ENCODE assay signal across 35 cellular contexts in genomic region chr7:135715055-135715522, GRCh38. TPM values are rescaled to one million over a fixed set of nuclear protein-coding genes. Genes with fewer than 3 reads are reported as not detected.
DNase-seq lines count a peak whose midpoint lies in the region; ATAC-seq, FAIRE-seq and TF ChIP-seq lines count a peak whose summit lies in the region.
"Had no signal": no experiment of that assay in that cellular context is flagged by ENCODE, and none has a peak within 500 bp of the region (broad histone marks: within the 10 kb centered on the region; RNA-seq: fewer than 3 reads in every experiment).

No MANE protein-coding gene starts in this region.

- no peaks in the 10 kb centered on the region for H3K36me3 ChIP-seq in HepG2 (replicated peaks in 1 of 2; ENCODE audit: control insufficient read depth in 1 of 2, insufficient read depth in 2 of 2, low read length in 2 of 2)
- no peaks in the 10 kb centered on the region for H3K36me3 ChIP-seq in right lobe of liver
- H3K36me3 ChIP-seq in astrocyte (ENCODE audit: insufficient read depth, low read length) = no peaks in the 10 kb centered on the region
- no peaks in the 10 kb centered on the region for H3K36me3 ChIP-seq in naive thymus-derived CD4-positive, alpha-beta T cell (ENCODE audit: control insufficient read depth in 2 of 3, insufficient read depth in 3 of 3, low read length in 3 of 3)
- no peaks in the 10 kb centered on the region for H3K36me3 ChIP-seq in thyroid gland

- intact Hi-C loops in HepG2 (cut with micrococcal nuclease; ENCODE audit: unreplicated experiment) = no loop called here
- intact Hi-C loops in right lobe of liver (cut with DNase I) = no loop called here
- intact Hi-C loops in naive thymus-derived CD4-positive, alpha-beta T cell (cut with micrococcal nuclease) = no loop called here
- intact Hi-C loops in thyroid gland (cut with DNase I) = no loop called here

- no peak overlapping the region for H3K4me3 Mint-ChIP-seq in astrocyte (ENCODE audit: unreplicated experiment)
- no peak overlapping the region for H3K4me3 Mint-ChIP-seq in naive thymus-derived CD4-positive, alpha-beta T cell
- H3K4me3 Mint-ChIP-seq: activated CD8-positive, alpha-beta memory T cell treated with anti-CD3 and anti-CD28 coated beads, Interleukin-2, amount 10 ng/mL, durations not matched to agents 7 days and 5 days; activated naive CD8-positive, alpha-beta T cell treated with anti-CD3 and anti-CD28 coated beads for 36 hours; activated T-cell treated with anti-CD3 and anti-CD28 coated beads, Interleukin-2, amount 50 U/mL, for 4 hours; CD4-positive, alpha-beta memory T cell; immature natural killer cell; neural crest cell; T-helper 17 cell; type B pancreatic cell had no signal

- H3K27ac ChIP-seq in HepG2 (ENCODE audit: extremely low read length, insufficient read depth, low read length) (no peak overlapping the region), right lobe of liver (no peak overlapping the region), astrocyte (ENCODE audit: low read depth, low read length) (no peak overlapping the region), thyroid gland (no peak overlapping the region)
- H3K27ac ChIP-seq in naive thymus-derived CD4-positive, alpha-beta T cell (ENCODE audit: low read depth, low read length) = no peak overlapping the region

- POLR2A ChIA-PET in HepG2 (lab: Yijun Ruan, JAX) = no interaction called here
- POLR2A ChIA-PET in naive thymus-derived CD4-positive, alpha-beta T cell (lab: Charles Lee) = no interaction called here

- H3K27me3 ChIP-seq in HepG2 (ENCODE audit: control insufficient read depth in 1 of 2, insufficient read depth in 2 of 2, low read length in 2 of 2) (peaks cover 5 to 42% of the 10 kb centered on the region in 2 experiments; a peak in 4 of 5 replicates), right lobe of liver (no peaks in the 10 kb centered on the region), astrocyte (ENCODE audit: insufficient read depth, low read length) (no peaks in the 10 kb centered on the region), thyroid gland (no peaks in the 10 kb centered on the region)
- H3K27me3 ChIP-seq in naive thymus-derived CD4-positive, alpha-beta T cell (ENCODE audit: control insufficient read depth in 2 of 2, insufficient read depth in 2 of 2, low read length in 2 of 2) = no peaks in the 10 kb centered on the region

- DNase-seq in HepG2 (ENCODE audit: low spot score) = no peak
- DNase-seq in right lobe of liver = no peak
- no peak for DNase-seq in astrocyte (ENCODE audit: low read depth)
- DNase-seq in naive thymus-derived CD4-positive, alpha-beta T cell = no peak
- no peak for DNase-seq in NCI-H510A treated with DMSO at 0.1 percent for 48 hours (lab: John Stamatoyannopoulos, UW)
- no peak for DNase-seq in thyroid gland
- no peak for DNase-seq in AG20443 (ENCODE audit: low spot score)
- DNase-seq: activated CD4-positive, alpha-beta T cell treated with anti-CD3 and anti-CD28 coated beads, Interleukin-2, amount 50 U/mL, for 4 hours; activated CD8-positive, alpha-beta memory T cell treated with anti-CD3 and anti-CD28 coated beads, Interleukin-2, amount 10 ng/mL, durations not matched to agents 7 days and 5 days; activated gamma-delta T cell; activated naive CD8-positive, alpha-beta T cell treated with anti-CD3 and anti-CD28 coated beads for 36 hours; activated T-cell treated with anti-CD3 and anti-CD28 coated beads, Interleukin-2, amount 50 U/mL, for 4 hours; anterior cingulate cortex; CD4-positive, alpha-beta memory T cell; DND-41; immature natural killer cell; left cardiac atrium; NCI-H1048; NCI-H2107; NCI-H82; right cardiac atrium; RPMI8226; stimulated activated CD4-positive, alpha-beta T cell treated with anti-CD3 and anti-CD28 coated beads, Interleukin-4, amount 100 ng/mL, for 1 hour; T-helper 17 cell had no signal

- H3K4me2 ChIP-seq in HepG2 (ENCODE audit: low read depth, low read length) (no peak overlapping the region), astrocyte (ENCODE audit: low read length) (peak overlapping the region; percentile 77)

- FAIRE-seq in HepG2 (lab: Jason Lieb, UNC) = no peak
- no peak for FAIRE-seq in astrocyte (lab: Jason Lieb, UNC)
- FAIRE-seq: A204.1, D721Med, GM18507, GM19239, TTC549 had no signal

- no peak for TF ChIP-seq RAD21 in HepG2 (CRISPR knock-in tag; IDR thresholded peaks at IDR 0.05)

- TF ChIP-seq EP300 in HepG2 (IDR thresholded peaks at IDR 0.05; ENCODE audit: low read depth in 2 of 2, low read length in 2 of 2) (no peak), HepG2 (CRISPR knock-in tag; IDR thresholded peaks at IDR 0.05; ENCODE audit: borderline replicate concordance) (no peak)

- no peak for TF ChIP-seq POLR2A in HepG2 (IDR thresholded peaks at IDR 0.05; ENCODE audit: insufficient read depth in 1 of 2, low read depth in 2 of 2, low read length in 2 of 2)
- no peak for TF ChIP-seq POLR2A in right lobe of liver (IDR thresholded peaks at IDR 0.05)
- TF ChIP-seq POLR2A in thyroid gland (IDR thresholded peaks at IDR 0.05) = no peak

- no peak overlapping the region for H3K4me3 ChIP-seq in HepG2 (replicated peaks in 1 of 3; ENCODE audit: insufficient read depth in 1 of 3, low read depth in 2 of 3, low read length in 3 of 3)
- no peak overlapping the region for H3K4me3 ChIP-seq in right lobe of liver
- no peak overlapping the region for H3K4me3 ChIP-seq in astrocyte (ENCODE audit: insufficient read depth, low read depth, low read length)
- no peak overlapping the region for H3K4me3 ChIP-seq in naive thymus-derived CD4-positive, alpha-beta T cell (ENCODE audit: low read length)
- no peak overlapping the region for H3K4me3 ChIP-seq in thyroid gland (replicated peaks in 1 of 3)

- H3K4me1 Mint-ChIP-seq in astrocyte (ENCODE audit: low read depth, unreplicated experiment) = peaks cover 17% of the 10 kb centered on the region
- peaks cover 0 to 3% (median 0%) of the 10 kb centered on the region in 7 donors for H3K4me1 Mint-ChIP-seq in naive thymus-derived CD4-positive, alpha-beta T cell
- H3K4me1 Mint-ChIP-seq: activated naive CD8-positive, alpha-beta T cell treated with anti-CD3 and anti-CD28 coated beads for 36 hours; CD4-positive, alpha-beta memory T cell; immature natural killer cell; T-helper 17 cell had no signal

- ATAC-seq in HepG2 = no peak
- ATAC-seq in right lobe of liver = no peak
- peak; percentile 10 for ATAC-seq in naive thymus-derived CD4-positive, alpha-beta T cell
- no peak for ATAC-seq in GM21390 (IDR thresholded peaks at IDR 0.05; ENCODE audit: unreplicated experiment)
- ATAC-seq: activated CD4-positive, CD25-positive, alpha-beta regulatory T cell treated with anti-CD3 and anti-CD28 coated beads, Interleukin-2, amount 50 U/mL, for 24 hours; activated CD8-positive, alpha-beta memory T cell treated with anti-CD3 and anti-CD28 coated beads, Interleukin-2, amount 10 ng/mL, durations not matched to agents 7 days and 5 days; activated T-cell treated with anti-CD3 and anti-CD28 coated beads, Interleukin-2, amount 50 U/mL, for 4 hours; T-helper 17 cell had no signal

- 61% methylated on average over 5 of the region's 5 CpGs for WGBS in HepG2 (ENCODE audit: low lambda C conversion rate)
- WGBS in right lobe of liver (ENCODE audit: insufficient coverage, low coverage, low lambda C conversion rate, missing lambda C conversion rate) = 85% methylated on average over 5 of the region's 5 CpGs
- WGBS in thyroid gland, 2 donors = 94% methylated on average over 5 of the region's 5 CpGs

- H3K79me2 ChIP-seq in HepG2 (ENCODE audit: insufficient read depth, low read length) (no peaks in the 10 kb centered on the region), astrocyte (ENCODE audit: insufficient read depth, low read length) (no peaks in the 10 kb centered on the region)

- H3K27ac Mint-ChIP-seq in astrocyte (ENCODE audit: unreplicated experiment) = no peak overlapping the region
- H3K27ac Mint-ChIP-seq in naive thymus-derived CD4-positive, alpha-beta T cell = no peak overlapping the region
- H3K27ac Mint-ChIP-seq: activated CD8-positive, alpha-beta memory T cell treated with anti-CD3 and anti-CD28 coated beads, Interleukin-2, amount 10 ng/mL, durations not matched to agents 7 days and 5 days; activated naive CD8-positive, alpha-beta T cell treated with anti-CD3 and anti-CD28 coated beads for 36 hours; CD4-positive, alpha-beta memory T cell; immature natural killer cell; T-helper 17 cell; type B pancreatic cell had no signal

- no peaks in the 10 kb centered on the region for H4K20me1 ChIP-seq in HepG2 (ENCODE audit: insufficient read depth, low read length)
- H4K20me1 ChIP-seq in astrocyte (ENCODE audit: insufficient read depth, low read length) = no peaks in the 10 kb centered on the region

- H3K4me1 ChIP-seq in HepG2 (ENCODE audit: insufficient read depth, low read length) = peaks cover 13% of the 10 kb centered on the region
- no peaks in the 10 kb centered on the region for H3K4me1 ChIP-seq in right lobe of liver
- H3K4me1 ChIP-seq in astrocyte (ENCODE audit: insufficient read depth, low read length) = peaks cover 31% of the 10 kb centered on the region
- H3K4me1 ChIP-seq in naive thymus-derived CD4-positive, alpha-beta T cell (ENCODE audit: control insufficient read depth in 2 of 2, insufficient read depth in 2 of 2, low read length in 2 of 2) = no peaks in the 10 kb centered on the region
- peaks cover 9 to 19% of the 10 kb centered on the region in 2 donors for H3K4me1 ChIP-seq in thyroid gland

- no peaks in the 10 kb centered on the region for H3K9me3 ChIP-seq in HepG2 (ENCODE audit: low read length)
- no peaks in the 10 kb centered on the region for H3K9me3 ChIP-seq in right lobe of liver
- H3K9me3 ChIP-seq in astrocyte (ENCODE audit: insufficient read depth, low read depth, low read length) = no peaks in the 10 kb centered on the region
- H3K9me3 ChIP-seq in naive thymus-derived CD4-positive, alpha-beta T cell (ENCODE audit: control insufficient read depth in 2 of 3, low read length in 3 of 3) = no peaks in the 10 kb centered on the region
- no peaks in the 10 kb centered on the region for H3K9me3 ChIP-seq in thyroid gland

- no peaks in the 10 kb centered on the region for H3K36me3 Mint-ChIP-seq in astrocyte (ENCODE audit: low read depth, unreplicated experiment)
- no peaks in the 10 kb centered on the region for H3K36me3 Mint-ChIP-seq in naive thymus-derived CD4-positive, alpha-beta T cell
- H3K36me3 Mint-ChIP-seq: activated CD8-positive, alpha-beta memory T cell treated with anti-CD3 and anti-CD28 coated beads, Interleukin-2, amount 10 ng/mL, durations not matched to agents 7 days and 5 days; activated naive CD8-positive, alpha-beta T cell treated with anti-CD3 and anti-CD28 coated beads for 36 hours; CD4-positive, alpha-beta memory T cell; immature natural killer cell; type B pancreatic cell had no signal

- H3K9ac ChIP-seq in HepG2 (ENCODE audit: insufficient read depth, low read depth, low read length) (no peak overlapping the region), astrocyte (ENCODE audit: low read length) (peak overlapping the region; percentile 56)

- no peaks in the 10 kb centered on the region for H3K9me3 Mint-ChIP-seq in astrocyte (ENCODE audit: unreplicated experiment)
- peaks cover 0 to 3% (median 0%) of the 10 kb centered on the region in 11 donors for H3K9me3 Mint-ChIP-seq in naive thymus-derived CD4-positive, alpha-beta T cell
- H3K9me3 Mint-ChIP-seq: activated naive CD8-positive, alpha-beta T cell treated with anti-CD3 and anti-CD28 coated beads for 36 hours; activated T-cell treated with anti-CD3 and anti-CD28 coated beads, Interleukin-2, amount 50 U/mL, for 4 hours; CD4-positive, alpha-beta memory T cell; immature natural killer cell; neural crest cell; type B pancreatic cell had no signal

- no peaks in the 10 kb centered on the region for H3K27me3 Mint-ChIP-seq in astrocyte (ENCODE audit: low read depth, unreplicated experiment)
- H3K27me3 Mint-ChIP-seq in naive thymus-derived CD4-positive, alpha-beta T cell = peaks cover 4 to 18% (median 15%) of the 10 kb centered on the region in 5 donors
- H3K27me3 Mint-ChIP-seq: type B pancreatic cell had no signal

- no TSS peak for BruUV-seq in HepG2 (replicated peaks; lab: Mats Ljungman, UMichigan)

- no peak overlapping the region for H2AFZ ChIP-seq in HepG2 (ENCODE audit: low read length)
- peak overlapping the region; percentile 54 for H2AFZ ChIP-seq in astrocyte (ENCODE audit: low read depth, low read length)

- CTCF ChIA-PET in HepG2 (lab: Yijun Ruan, JAX; ENCODE audit: low intra/inter-chr PET ratio, low total read pairs) = no interaction called here
- CTCF ChIA-PET in naive thymus-derived CD4-positive, alpha-beta T cell (lab: Charles Lee) = no interaction called here

- in situ Hi-C loops in HepG2 (cut with HindIII; ENCODE audit: extremely low pct_ligation_motif_present, low pct_unique_long_range_greater_than_20kb) = no loop called here

- TF ChIP-seq CTCF in HepG2 (CRISPR knock-in tag; IDR thresholded peaks at IDR 0.05) (no peak), right lobe of liver (IDR thresholded peaks at IDR 0.05) (no peak), astrocyte (IDR thresholded peaks at IDR 0.05; ENCODE audit: insufficient read depth, low read depth, low read length) (no peak), thyroid gland (IDR thresholded peaks at IDR 0.05) (no peak)

RNA-seq across cellular contexts. Expression of gene SLC13A4, which starts 12.9 kb away (rescaled TPM):
- total RNA-seq in HepG2 (2016; rRNA removed; fragmentation: Illumina TruSeq; extraction: Trizol) (not detected in 2 replicates), right lobe of liver (under 1 TPM in 4 of 6 experiments, not detected in 2; 0.09 to 0.25 (median 0.18) TPM), astrocyte (0.07 TPM in 1 of 2 replicates, not detected in the other), thyroid gland (under 1 TPM in 1 of 4 donors, not detected in 3; 0.20 TPM)
- not detected in 2 replicates for total RNA-seq in HepG2 (2016; cell fraction: cytosol; rRNA removed; fragmentation: Illumina TruSeq; extraction: Trizol; ENCODE audit: low read depth)
- not detected in 2 replicates for total RNA-seq in HepG2 (2016; cell fraction: insoluble cytoplasmic fraction; rRNA removed; fragmentation: Illumina TruSeq; extraction: Trizol)
- not detected in 2 replicates for total RNA-seq in HepG2 (2016; cell fraction: membrane; rRNA removed; fragmentation: Illumina TruSeq; extraction: Trizol)
- total RNA-seq in HepG2 (2016; cell fraction: nucleus; rRNA removed; fragmentation: Illumina TruSeq; extraction: Trizol) = not detected in 2 replicates
- polyA plus RNA-seq in HepG2 (2011; rRNA removed) = 0.04 and 0.08 TPM in 2 replicates
- polyA plus RNA-seq in HepG2 (2011; cell fraction: cytosol; rRNA removed) = 0.04 and 0.05 TPM in 2 replicates
- 0.13 TPM in 1 of 2 replicates, not detected in the other for polyA plus RNA-seq in HepG2 (2011; cell fraction: nucleus; rRNA removed)
- 0.24 and 0.27 TPM in 2 replicates for polyA plus RNA-seq in HepG2 (2012)
- not detected in 2 replicates for polyA plus RNA-seq in HepG2 (2016; cell fraction: cytosol; fragmentation: Illumina TruSeq; extraction: Trizol; ENCODE audit: low read depth)
- not detected in 2 replicates for polyA plus RNA-seq in HepG2 (2016; cell fraction: insoluble cytoplasmic fraction; fragmentation: Illumina TruSeq; extraction: Trizol; ENCODE audit: low read depth)
- not detected in 2 replicates for polyA plus RNA-seq in HepG2 (2016; cell fraction: membrane; fragmentation: Illumina TruSeq; extraction: Trizol; ENCODE audit: low read depth)
- not detected in 2 replicates for polyA plus RNA-seq in HepG2 (2016; cell fraction: nucleus; fragmentation: Illumina TruSeq; extraction: Trizol; ENCODE audit: insufficient read depth, low read depth)
- polyA minus RNA-seq in HepG2 (2011; rRNA and poly(A)+ RNA removed; ENCODE audit: low replicate concordance) = not detected in 2 replicates
- polyA minus RNA-seq in HepG2 (2011; cell fraction: cytosol; rRNA and poly(A)+ RNA removed) = not detected in 2 replicates
- not detected in 2 replicates for polyA minus RNA-seq in HepG2 (2011; cell fraction: nucleus; rRNA and poly(A)+ RNA removed)
- not detected for total RNA-seq in naive thymus-derived CD4-positive, alpha-beta T cell
- under 1 TPM in 1 of 2 donors, not detected in 1; 0.02 TPM for polyA plus RNA-seq in naive thymus-derived CD4-positive, alpha-beta T cell
- total RNA-seq: activated CD8-positive, alpha-beta memory T cell treated with anti-CD3 and anti-CD28 coated beads, Interleukin-2, amount 10 ng/mL, durations not matched to agents 7 days and 5 days; activated naive CD8-positive, alpha-beta T cell treated with anti-CD3 and anti-CD28 coated beads for 36 hours; activated T-cell treated with anti-CD3 and anti-CD28 coated beads, Interleukin-2, amount 50 U/mL, for 4 hours; CD4-positive, alpha-beta memory T cell; left cardiac atrium; lung microvascular endothelial cell; T-helper 17 cell had no signal
- polyA plus RNA-seq: immature natural killer cell had no signal

RNA-seq across cellular contexts. Expression of gene FAM180A, which starts 33.5 kb away (rescaled TPM):
- total RNA-seq in HepG2 (2016; rRNA removed; fragmentation: Illumina TruSeq; extraction: Trizol) (not detected in 2 replicates), right lobe of liver (10 to 100 TPM in 1 of 6 experiments, 1 to 10 TPM in 5; 2.8 to 14.9 (median 6.4) TPM), astrocyte (not detected in 2 replicates), thyroid gland (1 to 10 TPM; 2.7 to 5.0 (median 3.5) TPM)
- not detected in 2 replicates for total RNA-seq in HepG2 (2016; cell fraction: cytosol; rRNA removed; fragmentation: Illumina TruSeq; extraction: Trizol; ENCODE audit: low read depth)
- total RNA-seq in HepG2 (2016; cell fraction: insoluble cytoplasmic fraction; rRNA removed; fragmentation: Illumina TruSeq; extraction: Trizol) = not detected in 2 replicates
- not detected in 2 replicates for total RNA-seq in HepG2 (2016; cell fraction: membrane; rRNA removed; fragmentation: Illumina TruSeq; extraction: Trizol)
- total RNA-seq in HepG2 (2016; cell fraction: nucleus; rRNA removed; fragmentation: Illumina TruSeq; extraction: Trizol) = not detected in 2 replicates
- not detected in 2 replicates for polyA plus RNA-seq in HepG2 (2011; rRNA removed)
- polyA plus RNA-seq in HepG2 (2011; cell fraction: cytosol; rRNA removed) = not detected in 2 replicates
- not detected in 2 replicates for polyA plus RNA-seq in HepG2 (2011; cell fraction: nucleus; rRNA removed)
- not detected in 2 replicates for polyA plus RNA-seq in HepG2 (2012)
- polyA plus RNA-seq in HepG2 (2016; cell fraction: cytosol; fragmentation: Illumina TruSeq; extraction: Trizol; ENCODE audit: low read depth) = not detected in 2 replicates
- polyA plus RNA-seq in HepG2 (2016; cell fraction: insoluble cytoplasmic fraction; fragmentation: Illumina TruSeq; extraction: Trizol; ENCODE audit: low read depth) = not detected in 2 replicates
- not detected in 2 replicates for polyA plus RNA-seq in HepG2 (2016; cell fraction: membrane; fragmentation: Illumina TruSeq; extraction: Trizol; ENCODE audit: low read depth)
- polyA plus RNA-seq in HepG2 (2016; cell fraction: nucleus; fragmentation: Illumina TruSeq; extraction: Trizol; ENCODE audit: insufficient read depth, low read depth) = not detected in 2 replicates
- polyA minus RNA-seq in HepG2 (2011; rRNA and poly(A)+ RNA removed; ENCODE audit: low replicate concordance) = 0.14 TPM in 1 of 2 replicates, not detected in the other
- polyA minus RNA-seq in HepG2 (2011; cell fraction: cytosol; rRNA and poly(A)+ RNA removed) = not detected in 2 replicates
- polyA minus RNA-seq in HepG2 (2011; cell fraction: nucleus; rRNA and poly(A)+ RNA removed) = not detected in 2 replicates
- not detected for total RNA-seq in naive thymus-derived CD4-positive, alpha-beta T cell
- not detected for polyA plus RNA-seq in naive thymus-derived CD4-positive, alpha-beta T cell
- total RNA-seq: activated CD8-positive, alpha-beta memory T cell treated with anti-CD3 and anti-CD28 coated beads, Interleukin-2, amount 10 ng/mL, durations not matched to agents 7 days and 5 days; activated naive CD8-positive, alpha-beta T cell treated with anti-CD3 and anti-CD28 coated beads for 36 hours; activated T-cell treated with anti-CD3 and anti-CD28 coated beads, Interleukin-2, amount 50 U/mL, for 4 hours; CD4-positive, alpha-beta memory T cell; H7; lung microvascular endothelial cell; neural crest cell; T-helper 17 cell had no signal
- polyA plus RNA-seq: CD4-positive, alpha-beta memory T cell; immature natural killer cell had no signal

RNA-seq across cellular contexts. Expression of gene STMP1, which starts 52.8 kb away (rescaled TPM):
- total RNA-seq in HepG2 (2016; rRNA removed; fragmentation: Illumina TruSeq; extraction: Trizol) (7.2 and 10.2 TPM in 2 replicates), right lobe of liver (10 to 100 TPM in 5 of 6 experiments, 1 to 10 TPM in 1; 8.8 to 20.6 (median 14.6) TPM), astrocyte (28.1 and 29.7 TPM in 2 replicates), thyroid gland (10 to 100 TPM; 28.2 to 42.2 (median 38.6) TPM)
- total RNA-seq in HepG2 (2016; cell fraction: cytosol; rRNA removed; fragmentation: Illumina TruSeq; extraction: Trizol; ENCODE audit: low read depth) = 12.9 and 15.4 TPM in 2 replicates
- 7.8 and 10.2 TPM in 2 replicates for total RNA-seq in HepG2 (2016; cell fraction: insoluble cytoplasmic fraction; rRNA removed; fragmentation: Illumina TruSeq; extraction: Trizol)
- total RNA-seq in HepG2 (2016; cell fraction: membrane; rRNA removed; fragmentation: Illumina TruSeq; extraction: Trizol) = 19.2 and 21.3 TPM in 2 replicates
- 6.7 and 7.1 TPM in 2 replicates for total RNA-seq in HepG2 (2016; cell fraction: nucleus; rRNA removed; fragmentation: Illumina TruSeq; extraction: Trizol)
- polyA plus RNA-seq in HepG2 (2011; rRNA removed) = 12.2 and 16.2 TPM in 2 replicates
- 7.0 and 11.5 TPM in 2 replicates for polyA plus RNA-seq in HepG2 (2011; cell fraction: cytosol; rRNA removed)
- polyA plus RNA-seq in HepG2 (2011; cell fraction: nucleus; rRNA removed) = 3.8 and 4.6 TPM in 2 replicates
- 19.8 and 24.4 TPM in 2 replicates for polyA plus RNA-seq in HepG2 (2012)
- 57.9 and 83.3 TPM in 2 replicates for polyA plus RNA-seq in HepG2 (2016; cell fraction: cytosol; fragmentation: Illumina TruSeq; extraction: Trizol; ENCODE audit: low read depth)
- polyA plus RNA-seq in HepG2 (2016; cell fraction: insoluble cytoplasmic fraction; fragmentation: Illumina TruSeq; extraction: Trizol; ENCODE audit: low read depth) = 38.6 and 40.4 TPM in 2 replicates
- 59.2 and 70.9 TPM in 2 replicates for polyA plus RNA-seq in HepG2 (2016; cell fraction: membrane; fragmentation: Illumina TruSeq; extraction: Trizol; ENCODE audit: low read depth)
- polyA plus RNA-seq in HepG2 (2016; cell fraction: nucleus; fragmentation: Illumina TruSeq; extraction: Trizol; ENCODE audit: insufficient read depth, low read depth) = 21.0 and 21.1 TPM in 2 replicates
- polyA minus RNA-seq in HepG2 (2011; rRNA and poly(A)+ RNA removed; ENCODE audit: low replicate concordance) = 6.0 and 10.3 TPM in 2 replicates
- 9.6 and 10.9 TPM in 2 replicates for polyA minus RNA-seq in HepG2 (2011; cell fraction: cytosol; rRNA and poly(A)+ RNA removed)
- polyA minus RNA-seq in HepG2 (2011; cell fraction: nucleus; rRNA and poly(A)+ RNA removed) = 13.0 and 15.4 TPM in 2 replicates
- total RNA-seq in naive thymus-derived CD4-positive, alpha-beta T cell = 10 to 100 TPM; 18.0 to 33.0 (median 24.7) TPM
- 10 to 100 TPM; 31.9 to 64.4 TPM for polyA plus RNA-seq in naive thymus-derived CD4-positive, alpha-beta T cell
